Comparison of ENCODE assay signal across 11 cellular contexts in the genomic region with DNA sequence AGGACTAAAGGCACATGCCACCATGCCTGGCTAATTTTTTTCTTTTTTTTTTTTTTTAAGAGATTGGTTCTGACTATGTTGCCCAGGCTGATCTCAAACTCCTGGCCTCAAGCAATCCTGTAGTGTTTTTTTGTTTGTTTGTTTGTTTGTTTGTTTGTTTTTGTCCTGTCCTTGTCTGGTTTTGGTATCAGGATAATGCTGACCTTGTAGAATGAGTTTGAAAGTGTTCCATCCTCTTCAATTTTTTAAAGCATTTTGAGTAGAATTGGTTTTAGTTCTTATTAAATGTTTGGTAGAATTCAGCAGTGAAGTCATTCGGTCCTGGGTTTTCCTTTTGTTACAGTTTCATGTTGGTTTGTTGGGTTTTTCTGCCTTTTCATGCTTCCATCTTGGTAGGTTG. TPM values are rescaled to one million over a fixed set of nuclear protein-coding genes. Genes with fewer than 3 reads are reported as not detected.
"Had no signal": no experiment of that assay in that cellular context is flagged by ENCODE, and none has a peak within 500 bp of the region (broad histone marks: within the 10 kb centered on the region; RNA-seq: fewer than 3 reads in every experiment).

No MANE protein-coding gene starts in this region.

- H3K9me3 ChIP-seq: HAP-1 had no signal

- H3K9ac ChIP-seq: GM23248 had no signal

- H2AFZ ChIP-seq: GM23248 had no signal

- ATAC-seq: HCT116 had no signal

- H3K4me1 ChIP-seq: HAP-1 had no signal

- DNase-seq: GM23248, GOT3, H7, HFFc6, KG1 had no signal

- H3K4me3 ChIP-seq: GM23248, HAP-1 had no signal

- H3K36me3 ChIP-seq: HAP-1 had no signal

- H3K27ac ChIP-seq: GM23248, HL-60 had no signal

RNA-seq across cellular contexts. Expression of gene CEACAM4, which starts 19.2 kb away (rescaled TPM):
- total RNA-seq: GM23248, H4, H7, HFFc6, HT1080 had no signal
- polyA plus RNA-seq: GM23248, IgD-negative memory B cell had no signal

RNA-seq across cellular contexts. Expression of gene CEACAM21, which starts 31.7 kb away (rescaled TPM):
- total RNA-seq: GM23248, H7, HFFc6, HT1080 had no signal
- polyA plus RNA-seq: GM23248 had no signal
